ENCODE assay signal across 2 cellular contexts in the genomic region with DNA sequence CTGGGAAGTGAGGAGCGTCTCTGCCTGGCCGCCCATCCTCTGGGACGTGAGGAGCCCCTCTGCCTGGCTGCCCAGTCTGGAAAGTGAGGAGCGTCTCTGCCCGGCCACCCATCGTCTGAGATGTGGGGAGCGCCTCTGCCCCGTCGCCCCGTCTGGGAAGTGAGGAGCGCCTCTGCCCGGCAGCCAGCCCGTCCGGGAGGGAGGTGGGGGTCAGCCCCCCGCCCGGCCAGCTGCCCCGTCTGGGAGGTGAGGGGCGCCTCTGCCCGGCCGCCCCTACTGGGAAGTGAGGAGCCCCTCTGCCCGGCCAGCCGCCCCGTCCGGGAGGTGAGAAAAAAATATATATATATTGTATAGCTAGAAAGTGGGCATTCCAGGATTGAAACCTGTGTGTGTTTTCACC. TPM values are rescaled to one million over a fixed set of nuclear protein-coding genes. Genes with fewer than 3 reads are reported as not detected.
"Had no signal": no experiment of that assay in that cellular context is flagged by ENCODE, and none has a peak within 500 bp of the region (broad histone marks: within the 10 kb centered on the region; RNA-seq: fewer than 3 reads in every experiment).

No MANE protein-coding gene starts in this region.

RNA-seq across cellular contexts. Expression of gene LHFPL4, which starts 6.4 kb away (rescaled TPM):
- total RNA-seq: G401, GM12878 had no signal
